In genomic region chr3:50150863-50151686, GRCh38 we compare ENCODE assay signal across 1 cellular context.
TF ChIP-seq lines count a peak whose summit lies in the region.

No MANE protein-coding gene starts in this region.

TF ChIP-seq in GM23338, 12 proteins besides CTCF, POLR2A, EP300 and RAD21 (continued from another document):
- TF ChIP-seq, protein P1, sequence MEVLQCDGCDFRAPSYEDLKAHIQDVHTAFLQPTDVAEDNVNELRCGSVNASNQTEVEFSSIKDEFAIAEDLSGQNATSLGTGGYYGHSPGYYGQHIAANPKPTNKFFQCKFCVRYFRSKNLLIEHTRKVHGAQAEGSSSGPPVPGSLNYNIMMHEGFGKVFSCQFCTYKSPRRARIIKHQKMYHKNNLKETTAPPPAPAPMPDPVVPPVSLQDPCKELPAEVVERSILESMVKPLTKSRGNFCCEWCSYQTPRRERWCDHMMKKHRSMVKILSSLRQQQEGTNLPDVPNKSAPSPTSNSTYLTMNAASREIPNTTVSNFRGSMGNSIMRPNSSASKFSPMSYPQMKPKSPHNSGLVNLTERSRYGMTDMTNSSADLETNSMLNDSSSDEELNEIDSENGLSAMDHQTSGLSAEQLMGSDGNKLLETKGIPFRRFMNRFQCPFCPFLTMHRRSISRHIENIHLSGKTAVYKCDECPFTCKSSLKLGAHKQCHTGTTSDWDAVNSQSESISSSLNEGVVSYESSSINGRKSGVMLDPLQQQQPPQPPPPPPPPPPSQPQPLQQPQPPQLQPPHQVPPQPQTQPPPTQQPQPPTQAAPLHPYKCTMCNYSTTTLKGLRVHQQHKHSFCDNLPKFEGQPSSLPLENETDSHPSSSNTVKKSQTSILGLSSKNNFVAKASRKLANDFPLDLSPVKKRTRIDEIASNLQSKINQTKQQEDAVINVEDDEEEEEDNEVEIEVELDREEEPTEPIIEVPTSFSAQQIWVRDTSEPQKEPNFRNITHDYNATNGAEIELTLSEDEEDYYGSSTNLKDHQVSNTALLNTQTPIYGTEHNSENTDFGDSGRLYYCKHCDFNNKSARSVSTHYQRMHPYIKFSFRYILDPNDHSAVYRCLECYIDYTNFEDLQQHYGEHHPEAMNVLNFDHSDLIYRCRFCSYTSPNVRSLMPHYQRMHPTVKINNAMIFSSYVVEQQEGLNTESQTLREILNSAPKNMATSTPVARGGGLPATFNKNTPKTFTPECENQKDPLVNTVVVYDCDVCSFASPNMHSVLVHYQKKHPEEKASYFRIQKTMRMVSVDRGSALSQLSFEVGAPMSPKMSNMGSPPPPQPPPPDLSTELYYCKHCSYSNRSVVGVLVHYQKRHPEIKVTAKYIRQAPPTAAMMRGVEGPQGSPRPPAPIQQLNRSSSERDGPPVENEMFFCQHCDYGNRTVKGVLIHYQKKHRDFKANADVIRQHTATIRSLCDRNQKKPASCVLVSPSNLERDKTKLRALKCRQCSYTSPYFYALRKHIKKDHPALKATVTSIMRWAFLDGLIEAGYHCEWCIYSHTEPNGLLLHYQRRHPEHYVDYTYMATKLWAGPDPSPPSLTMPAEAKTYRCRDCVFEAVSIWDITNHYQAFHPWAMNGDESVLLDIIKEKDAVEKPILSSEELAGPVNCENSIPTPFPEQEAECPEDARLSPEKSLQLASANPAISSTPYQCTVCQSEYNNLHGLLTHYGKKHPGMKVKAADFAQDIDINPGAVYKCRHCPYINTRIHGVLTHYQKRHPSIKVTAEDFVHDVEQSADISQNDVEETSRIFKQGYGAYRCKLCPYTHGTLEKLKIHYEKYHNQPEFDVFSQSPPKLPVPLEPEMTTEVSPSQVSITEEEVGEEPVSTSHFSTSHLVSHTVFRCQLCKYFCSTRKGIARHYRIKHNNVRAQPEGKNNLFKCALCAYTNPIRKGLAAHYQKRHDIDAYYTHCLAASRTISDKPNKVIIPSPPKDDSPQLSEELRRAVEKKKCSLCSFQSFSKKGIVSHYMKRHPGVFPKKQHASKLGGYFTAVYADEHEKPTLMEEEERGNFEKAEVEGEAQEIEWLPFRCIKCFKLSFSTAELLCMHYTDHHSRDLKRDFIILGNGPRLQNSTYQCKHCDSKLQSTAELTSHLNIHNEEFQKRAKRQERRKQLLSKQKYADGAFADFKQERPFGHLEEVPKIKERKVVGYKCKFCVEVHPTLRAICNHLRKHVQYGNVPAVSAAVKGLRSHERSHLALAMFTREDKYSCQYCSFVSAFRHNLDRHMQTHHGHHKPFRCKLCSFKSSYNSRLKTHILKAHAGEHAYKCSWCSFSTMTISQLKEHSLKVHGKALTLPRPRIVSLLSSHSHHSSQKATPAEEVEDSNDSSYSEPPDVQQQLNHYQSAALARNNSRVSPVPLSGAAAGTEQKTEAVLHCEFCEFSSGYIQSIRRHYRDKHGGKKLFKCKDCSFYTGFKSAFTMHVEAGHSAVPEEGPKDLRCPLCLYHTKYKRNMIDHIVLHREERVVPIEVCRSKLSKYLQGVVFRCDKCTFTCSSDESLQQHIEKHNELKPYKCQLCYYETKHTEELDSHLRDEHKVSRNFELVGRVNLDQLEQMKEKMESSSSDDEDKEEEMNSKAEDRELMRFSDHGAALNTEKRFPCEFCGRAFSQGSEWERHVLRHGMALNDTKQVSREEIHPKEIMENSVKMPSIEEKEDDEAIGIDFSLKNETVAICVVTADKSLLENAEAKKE (CRISPR knock-in tag; IDR thresholded peaks at IDR 0.05), result no peak
- TF ChIP-seq ZNF331 (CRISPR knock-in tag; IDR thresholded peaks at IDR 0.05; ENCODE audit: low read depth), result no peak
- TF ChIP-seq, protein P2, sequence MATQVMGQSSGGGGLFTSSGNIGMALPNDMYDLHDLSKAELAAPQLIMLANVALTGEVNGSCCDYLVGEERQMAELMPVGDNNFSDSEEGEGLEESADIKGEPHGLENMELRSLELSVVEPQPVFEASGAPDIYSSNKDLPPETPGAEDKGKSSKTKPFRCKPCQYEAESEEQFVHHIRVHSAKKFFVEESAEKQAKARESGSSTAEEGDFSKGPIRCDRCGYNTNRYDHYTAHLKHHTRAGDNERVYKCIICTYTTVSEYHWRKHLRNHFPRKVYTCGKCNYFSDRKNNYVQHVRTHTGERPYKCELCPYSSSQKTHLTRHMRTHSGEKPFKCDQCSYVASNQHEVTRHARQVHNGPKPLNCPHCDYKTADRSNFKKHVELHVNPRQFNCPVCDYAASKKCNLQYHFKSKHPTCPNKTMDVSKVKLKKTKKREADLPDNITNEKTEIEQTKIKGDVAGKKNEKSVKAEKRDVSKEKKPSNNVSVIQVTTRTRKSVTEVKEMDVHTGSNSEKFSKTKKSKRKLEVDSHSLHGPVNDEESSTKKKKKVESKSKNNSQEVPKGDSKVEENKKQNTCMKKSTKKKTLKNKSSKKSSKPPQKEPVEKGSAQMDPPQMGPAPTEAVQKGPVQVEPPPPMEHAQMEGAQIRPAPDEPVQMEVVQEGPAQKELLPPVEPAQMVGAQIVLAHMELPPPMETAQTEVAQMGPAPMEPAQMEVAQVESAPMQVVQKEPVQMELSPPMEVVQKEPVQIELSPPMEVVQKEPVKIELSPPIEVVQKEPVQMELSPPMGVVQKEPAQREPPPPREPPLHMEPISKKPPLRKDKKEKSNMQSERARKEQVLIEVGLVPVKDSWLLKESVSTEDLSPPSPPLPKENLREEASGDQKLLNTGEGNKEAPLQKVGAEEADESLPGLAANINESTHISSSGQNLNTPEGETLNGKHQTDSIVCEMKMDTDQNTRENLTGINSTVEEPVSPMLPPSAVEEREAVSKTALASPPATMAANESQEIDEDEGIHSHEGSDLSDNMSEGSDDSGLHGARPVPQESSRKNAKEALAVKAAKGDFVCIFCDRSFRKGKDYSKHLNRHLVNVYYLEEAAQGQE (IDR thresholded peaks at IDR 0.05; ENCODE audit: unreplicated experiment), result no peak
TF ChIP-seq in GM23338: peak in this region for 0.
